9 cellular contexts compared by ENCODE assay signal in the genomic region with DNA sequence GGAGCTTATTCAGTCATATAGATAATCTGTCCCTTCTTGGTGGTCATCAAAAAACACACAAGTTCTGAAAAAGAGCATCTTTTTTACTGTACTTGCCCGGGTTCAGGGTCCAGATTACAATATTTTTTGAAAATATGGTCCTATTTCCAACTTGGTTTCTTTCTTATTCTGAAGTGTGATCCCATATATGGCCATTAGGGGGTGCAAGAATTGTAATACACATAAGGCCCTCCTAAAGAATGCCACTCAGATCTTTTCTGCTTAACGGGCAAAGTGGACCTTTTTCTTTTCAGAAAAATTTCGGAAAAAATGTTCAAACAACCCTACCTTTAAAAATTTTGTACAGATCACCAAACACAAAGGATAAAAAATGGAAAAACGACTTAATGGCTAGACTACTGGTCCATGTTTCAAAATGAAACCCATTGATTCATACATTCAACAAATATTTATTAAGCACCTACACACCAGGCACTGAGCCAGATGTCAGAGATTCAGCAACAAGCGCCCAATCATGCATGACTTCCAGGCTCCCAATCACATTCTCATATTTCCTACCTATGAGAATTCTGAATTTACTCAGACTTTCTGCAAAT.
DNase-seq lines count a peak whose midpoint lies in the region; ATAC-seq and TF ChIP-seq lines count a peak whose summit lies in the region.
"Had no signal": no experiment of that assay in that cellular context is flagged by ENCODE, and none has a peak within 500 bp of the region (broad histone marks: within the 10 kb centered on the region; RNA-seq: fewer than 3 reads in every experiment).

No MANE protein-coding gene starts in this region.

- no peaks in the 10 kb centered on the region for H3K36me3 ChIP-seq in SU-DHL-6 (ENCODE audit: low read length)

- no peaks in the 10 kb centered on the region for H3K9me3 ChIP-seq in SU-DHL-6 (ENCODE audit: insufficient read depth, low read length)

- no peaks in the 10 kb centered on the region; the same call in 1 of the 2 replicates for H3K27me3 ChIP-seq in SU-DHL-6 (ENCODE audit: low read length)

- H3K9ac ChIP-seq in SU-DHL-6 (ENCODE audit: low read length), result no peak overlapping the region

- H3K4me3 ChIP-seq in SU-DHL-6 (ENCODE audit: insufficient read depth, low read length, poor library complexity, severe bottlenecking), result no peak overlapping the region

- no peaks in the 10 kb centered on the region for H3K9me3 Mint-ChIP-seq in type B pancreatic cell
- H3K9me3 Mint-ChIP-seq in activated CD4-positive, alpha-beta memory T cell treated with anti-CD3 and anti-CD28 coated beads for 36 hours, result no peaks in the 10 kb centered on the region
- H3K9me3 Mint-ChIP-seq: activated naive CD4-positive, alpha-beta T cell treated with anti-CD3 and anti-CD28 coated beads, Interleukin-2, amount 50 U/mL, for 24 hours had no signal

- no peak overlapping the region for H3K27ac ChIP-seq in SU-DHL-6 (ENCODE audit: low read depth, low read length)

- no peaks in the 10 kb centered on the region for H3K9me2 ChIP-seq in SU-DHL-6 (replicated peaks; ENCODE audit: insufficient read depth, low read length)

- no peaks in the 10 kb centered on the region for H3K4me1 Mint-ChIP-seq in type B pancreatic cell (ENCODE audit: unreplicated experiment)
- no peaks in the 10 kb centered on the region for H3K4me1 Mint-ChIP-seq in activated CD4-positive, alpha-beta memory T cell treated with anti-CD3 and anti-CD28 coated beads for 36 hours (ENCODE audit: low read depth)
- H3K4me1 Mint-ChIP-seq: activated naive CD4-positive, alpha-beta T cell treated with anti-CD3 and anti-CD28 coated beads, Interleukin-2, amount 50 U/mL, for 24 hours had no signal

- POLR2A ChIA-PET in activated CD4-positive, alpha-beta memory T cell treated with anti-CD3 and anti-CD28 coated beads for 36 hours (lab: Charles Lee), result no interaction called here

- TF ChIP-seq CTCF in SU-DHL-6 (IDR thresholded peaks at IDR 0.05; ENCODE audit: insufficient read depth, low read length, poor library complexity, severe bottlenecking) (peak; percentile 66), type B pancreatic cell (conservative IDR thresholded peaks at IDR 0.05) (peak; percentile 82)

- no peak overlapping the region for H2AFZ ChIP-seq in SU-DHL-6 (ENCODE audit: low read depth, low read length, severe bottlenecking)

- H3K27me3 Mint-ChIP-seq in type B pancreatic cell, result peaks cover 9% of the 10 kb centered on the region
- H3K27me3 Mint-ChIP-seq in activated CD4-positive, alpha-beta memory T cell treated with anti-CD3 and anti-CD28 coated beads for 36 hours, result peaks cover 2% of the 10 kb centered on the region

- ATAC-seq in HG02870 (IDR thresholded peaks at IDR 0.05; ENCODE audit: unreplicated experiment), result peak; percentile 50

- intact Hi-C loops in activated CD4-positive, alpha-beta memory T cell treated with anti-CD3 and anti-CD28 coated beads for 36 hours (cut with micrococcal nuclease), result no loop called here

- no peaks in the 10 kb centered on the region for H3K36me3 Mint-ChIP-seq in type B pancreatic cell
- H3K36me3 Mint-ChIP-seq in activated CD4-positive, alpha-beta memory T cell treated with anti-CD3 and anti-CD28 coated beads for 36 hours, result no peaks in the 10 kb centered on the region
- H3K36me3 Mint-ChIP-seq: activated naive CD4-positive, alpha-beta T cell treated with anti-CD3 and anti-CD28 coated beads, Interleukin-2, amount 50 U/mL, for 24 hours had no signal

- no peaks in the 10 kb centered on the region for H3K79me2 ChIP-seq in SU-DHL-6 (ENCODE audit: insufficient read depth, low read length)

- no peaks in the 10 kb centered on the region for H3F3A ChIP-seq in SU-DHL-6 (ENCODE audit: insufficient read depth)

- H3K27ac Mint-ChIP-seq in type B pancreatic cell, result no peak overlapping the region
- H3K27ac Mint-ChIP-seq in activated CD4-positive, alpha-beta memory T cell treated with anti-CD3 and anti-CD28 coated beads for 36 hours, result no peak overlapping the region
- H3K27ac Mint-ChIP-seq: activated naive CD4-positive, alpha-beta T cell treated with anti-CD3 and anti-CD28 coated beads, Interleukin-2, amount 50 U/mL, for 24 hours had no signal

- DNase-seq in NCI-H510A treated with DMSO at 0.1 percent for 48 hours (lab: John Stamatoyannopoulos, UW), result peak; percentile 6
- DNase-seq in NCI-H510A (lab: John Stamatoyannopoulos, UW), result no peak
- DNase-seq in hepatic stellate cell (ENCODE audit: low spot score), result peak; percentile 14
- no peak for DNase-seq in type B pancreatic cell (ENCODE audit: extremely low spot score, unreplicated experiment)
- no peak for DNase-seq in activated CD4-positive, alpha-beta memory T cell treated with anti-CD3 and anti-CD28 coated beads for 36 hours
- no peak for DNase-seq in NCI-H774 (lab: John Stamatoyannopoulos, UW)

- H3K4me2 ChIP-seq in SU-DHL-6 (ENCODE audit: low read depth, low read length, poor library complexity, severe bottlenecking), result no peak overlapping the region

- H3K4me3 Mint-ChIP-seq in type B pancreatic cell, result no peak overlapping the region
- no peak overlapping the region for H3K4me3 Mint-ChIP-seq in activated CD4-positive, alpha-beta memory T cell treated with anti-CD3 and anti-CD28 coated beads for 36 hours
- H3K4me3 Mint-ChIP-seq: activated naive CD4-positive, alpha-beta T cell treated with anti-CD3 and anti-CD28 coated beads, Interleukin-2, amount 50 U/mL, for 24 hours had no signal

- no peaks in the 10 kb centered on the region for H4K20me1 ChIP-seq in SU-DHL-6 (ENCODE audit: low read depth, low read length)

- CTCF ChIA-PET in activated CD4-positive, alpha-beta memory T cell treated with anti-CD3 and anti-CD28 coated beads for 36 hours (lab: Charles Lee), result interaction anchor here (1.0 kb wide), 1 partner anchor 610 kb away, joined by 3 read pairs; no protein-coding TSS in a partner anchor

Comparison
In these comparisons a context has a peak if more than half of its experiments do, and no peak if none do; other contexts are left out.
1. DNase-seq: peak in NCI-H510A treated with DMSO at 0.1 percent for 48 hours (single experiment) and hepatic stellate cell (single experiment); none in NCI-H510A (single experiment), type B pancreatic cell (single experiment), activated CD4-positive, alpha-beta memory T cell treated with anti-CD3 and anti-CD28 coated beads for 36 hours (single experiment) and NCI-H774 (single experiment).